ENCODE assay signal across 13 cellular contexts in the genomic region with DNA sequence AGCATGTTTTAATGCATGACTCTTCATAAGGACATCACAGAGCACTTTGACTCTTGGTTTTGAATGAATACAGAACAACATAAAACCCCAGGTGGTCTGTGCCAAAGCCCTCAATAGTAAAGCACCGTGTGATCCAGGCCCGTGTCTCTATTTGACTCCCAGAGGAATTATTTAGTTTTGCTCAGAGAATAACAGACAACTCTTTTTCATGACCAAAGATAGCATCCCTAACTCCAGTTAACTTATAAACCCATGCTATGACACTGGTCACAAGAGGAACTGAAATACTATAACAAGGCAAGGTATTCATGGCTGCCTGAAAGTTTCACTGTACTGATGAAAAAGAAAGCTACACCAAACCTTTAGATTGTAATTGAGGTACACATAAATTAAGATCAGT.
DNase-seq lines count a peak whose midpoint lies in the region; ATAC-seq and TF ChIP-seq lines count a peak whose summit lies in the region.
"Had no signal": no experiment of that assay in that cellular context is flagged by ENCODE, and none has a peak within 500 bp of the region (broad histone marks: within the 10 kb centered on the region; RNA-seq: fewer than 3 reads in every experiment).

No MANE protein-coding gene starts in this region.

- H3K36me3 ChIP-seq in osteoblast (ENCODE audit: insufficient read depth, low read length), result no peaks in the 10 kb centered on the region
- H3K36me3 ChIP-seq: transverse colon had no signal

- H3K4me1 ChIP-seq in osteoblast (ENCODE audit: insufficient read depth, low read length), result peaks cover 20% of the 10 kb centered on the region
- H3K4me1 ChIP-seq: transverse colon had no signal

- H3K79me2 ChIP-seq in osteoblast (ENCODE audit: insufficient read depth, low read length), result no peaks in the 10 kb centered on the region

- H2AFZ ChIP-seq in osteoblast (ENCODE audit: low read length), result no peak overlapping the region

- peak overlapping the region; percentile 88 for H3K27ac ChIP-seq in osteoblast (ENCODE audit: low read depth, low read length)
- H3K27ac ChIP-seq: transverse colon had no signal

- H3K4me3 Mint-ChIP-seq in CD14-positive monocyte, result no peak overlapping the region
- H3K4me3 Mint-ChIP-seq: activated T-cell treated with anti-CD3 and anti-CD28 coated beads, Interleukin-2, amount 50 U/mL, for 4 hours; dendritic cell treated with granulocyte-macrophage colony-stimulating factor and Interleukin-4, amounts not matched to agents 40 ng/mL and 50 ng/mL, for 4 days had no signal

- intact Hi-C loops in CD14-positive monocyte (cut with micrococcal nuclease), result no loop called here
- intact Hi-C loops in head of caudate nucleus (cut with DNase I), result no loop called here

- peaks cover 0 to 4% (median 0%) of the 10 kb centered on the region in 7 donors for H3K9me3 Mint-ChIP-seq in CD14-positive monocyte
- H3K9me3 Mint-ChIP-seq: dendritic cell treated with granulocyte-macrophage colony-stimulating factor and Interleukin-4, amounts not matched to agents 40 ng/mL and 50 ng/mL, for 4 days had no signal

- ATAC-seq in GM21717 (IDR thresholded peaks at IDR 0.05; ENCODE audit: unreplicated experiment), result peak; percentile 82
- ATAC-seq in HG03159 (IDR thresholded peaks at IDR 0.05; ENCODE audit: unreplicated experiment), result peak; percentile 66

- peak; percentile 25 for DNase-seq in NCI-H345 (lab: John Stamatoyannopoulos, UW)
- DNase-seq in NCI-H345 treated with DMSO at 0.1 percent for 48 hours (lab: John Stamatoyannopoulos, UW; ENCODE audit: unreplicated experiment), result no peak
- DNase-seq in osteoblast (ENCODE audit: insufficient read length, low spot score, missing footprints), result no peak
- no peak for DNase-seq in CD14-positive monocyte (ENCODE audit: low spot score)
- DNase-seq in head of caudate nucleus, result no peak
- DNase-seq in NCI-H1105 treated with DMSO at 0.1 percent for 48 hours (lab: John Stamatoyannopoulos, UW), result no peak
- DNase-seq: 8988T; activated T-cell treated with anti-CD3 and anti-CD28 coated beads, Interleukin-2, amount 50 U/mL, for 4 hours; hypothalamus; transverse colon had no signal

- H3K36me3 Mint-ChIP-seq in CD14-positive monocyte, result no peaks in the 10 kb centered on the region

- H3K27me3 Mint-ChIP-seq in CD14-positive monocyte (ENCODE audit: low read depth in 3 of 3), result peaks cover 0 to 2% (median 0%) of the 10 kb centered on the region in 3 donors
- H3K27me3 Mint-ChIP-seq: dendritic cell treated with granulocyte-macrophage colony-stimulating factor and Interleukin-4, amounts not matched to agents 40 ng/mL and 50 ng/mL, for 4 days had no signal

- H3K27me3 ChIP-seq in osteoblast (ENCODE audit: insufficient read depth, low read length), result no peaks in the 10 kb centered on the region
- H3K27me3 ChIP-seq: transverse colon had no signal

- H3K4me2 ChIP-seq in osteoblast (ENCODE audit: insufficient read depth, low read length), result no peak overlapping the region

- H4K20me1 ChIP-seq in osteoblast (ENCODE audit: insufficient read depth, low read length), result no peaks in the 10 kb centered on the region

- TF ChIP-seq CTCF in osteoblast (IDR thresholded peaks at IDR 0.05; ENCODE audit: extremely low read depth, low read depth, low read length) (no peak), CD14-positive monocyte (IDR thresholded peaks at IDR 0.05) (no peak)

- H3K9me3 ChIP-seq in osteoblast (ENCODE audit: low read depth, low read length), result no peaks in the 10 kb centered on the region
- H3K9me3 ChIP-seq: transverse colon had no signal

- no peaks in the 10 kb centered on the region for H3K4me1 Mint-ChIP-seq in CD14-positive monocyte

- H3K4me3 ChIP-seq in osteoblast (ENCODE audit: insufficient read depth, low read length), result no peak overlapping the region
- H3K4me3 ChIP-seq: transverse colon had no signal

- no peak overlapping the region for H3K27ac Mint-ChIP-seq in CD14-positive monocyte
- H3K27ac Mint-ChIP-seq: dendritic cell treated with granulocyte-macrophage colony-stimulating factor and Interleukin-4, amounts not matched to agents 40 ng/mL and 50 ng/mL, for 4 days had no signal
